ENCODE assay signal across 8 cellular contexts in the genomic region with DNA sequence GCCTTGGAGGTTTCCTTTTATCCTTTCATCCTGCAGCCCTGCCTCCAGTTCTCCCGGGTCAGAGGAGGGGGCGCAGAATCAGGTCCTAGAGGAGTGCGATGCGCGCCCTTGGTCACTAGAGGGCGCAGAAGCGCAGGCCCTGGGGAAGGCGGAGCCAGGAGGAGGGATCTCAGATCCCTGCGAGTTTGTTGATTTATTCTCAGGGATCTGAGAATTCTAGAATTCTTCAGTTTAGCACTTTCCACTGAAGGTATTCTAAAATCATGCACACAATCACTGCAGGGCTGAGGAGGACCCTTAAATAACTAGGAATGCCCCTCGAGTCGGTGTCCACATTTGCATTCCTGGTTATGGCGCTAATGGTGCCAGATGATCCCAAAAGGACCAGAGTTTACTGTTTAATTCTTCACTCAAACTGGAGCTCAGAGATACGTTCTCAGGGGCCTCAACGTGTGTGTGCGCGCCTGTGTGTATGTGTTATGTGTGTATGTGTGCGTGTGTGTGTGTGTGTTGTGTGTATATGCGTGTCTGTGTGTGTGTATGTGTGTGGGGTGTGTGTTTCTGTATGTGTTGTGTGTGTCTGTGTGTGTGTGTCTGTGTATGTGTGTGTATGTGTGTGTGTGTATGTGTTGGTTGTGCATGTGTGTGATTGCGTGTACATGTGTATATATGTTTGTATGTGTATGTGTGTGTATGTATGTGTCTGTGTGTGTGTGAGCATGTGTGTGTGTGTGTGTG. TPM values are rescaled to one million over a fixed set of nuclear protein-coding genes. Genes with fewer than 3 reads are reported as not detected.
DNase-seq lines count a peak whose midpoint lies in the region; ATAC-seq and TF ChIP-seq lines count a peak whose summit lies in the region.

No MANE protein-coding gene starts in this region.

- intact Hi-C loops in PC-9 (cut with micrococcal nuclease; ENCODE audit: unreplicated experiment) = no loop called here
- intact Hi-C loops in tibial artery (cut with DNase I; ENCODE audit: low total_unique reads) = no loop called here

- H3K4me2 ChIP-seq in PC-9 = peak overlapping the region; percentile 72
- H3K4me2 ChIP-seq in osteoblast (ENCODE audit: insufficient read depth, low read length) = peak overlapping the region; percentile 69

- TF ChIP-seq CTCF in PC-9 (conservative IDR thresholded peaks at IDR 0.05) (peak; percentile 91), fibroblast of villous mesenchyme (IDR thresholded peaks at IDR 0.05; ENCODE audit: insufficient read depth, low read depth, low read length) (peak; percentile 99), osteoblast (IDR thresholded peaks at IDR 0.05; ENCODE audit: extremely low read depth, low read depth, low read length) (peak; percentile 98), tibial artery (IDR thresholded peaks at IDR 0.05) (peak; percentile 71 to 98)

- H3K27me3 ChIP-seq in PC-9 (ENCODE audit: insufficient read depth, low read depth) (peaks cover 19% of the 10 kb centered on the region), osteoblast (ENCODE audit: insufficient read depth, low read length) (no peaks in the 10 kb centered on the region), tibial artery (peaks cover 0 to 3% of the 10 kb centered on the region in 2 donors)

- no peaks in the 10 kb centered on the region for H4K20me1 ChIP-seq in PC-9 (ENCODE audit: insufficient read depth)
- H4K20me1 ChIP-seq in osteoblast (ENCODE audit: insufficient read depth, low read length) = no peaks in the 10 kb centered on the region

- no TSS peak for BruUV-seq in PC-9 (replicated peaks; lab: Mats Ljungman, UMichigan)

- H3K4me1 ChIP-seq in PC-9 (replicated peaks; ENCODE audit: insufficient read depth) (no peaks in the 10 kb centered on the region), osteoblast (ENCODE audit: insufficient read depth, low read length) (no peaks in the 10 kb centered on the region), tibial artery (peaks cover 0 to 7% (median 3%) of the 10 kb centered on the region in 4 donors)

- H2AFZ ChIP-seq in PC-9 = peak overlapping the region; percentile 30; the same call in 1 of the 2 replicates
- peak overlapping the region; percentile 78 for H2AFZ ChIP-seq in osteoblast (ENCODE audit: low read length)

- no peaks in the 10 kb centered on the region for H3K9me2 ChIP-seq in PC-9 (ENCODE audit: insufficient read depth)

- DNase-seq in COLO668 (lab: John Stamatoyannopoulos, UW; ENCODE audit: unreplicated experiment) (peak; percentile 35), PC-9 (peak in 1 of 2 experiments; percentile 75), fibroblast of villous mesenchyme (ENCODE audit: low read depth) (peak; percentile 58), osteoblast (ENCODE audit: insufficient read length, low spot score, missing footprints) (peak; percentile 91), tibial artery (peak in 1 of 2 donors; percentile 47)
- DNase-seq in activated T-helper 1 cell treated with anti-CD3 and anti-CD28 coated beads, Interleukin-2, amount 50 U/mL, for 16 hours (ENCODE audit: low read depth in 1 of 2, low spot score in 1 of 2) = peak; percentile 24 to 41

- H3K4me3 ChIP-seq in PC-9 (peak overlapping the region; percentile 37; the same call in 1 of the 2 replicates), fibroblast of villous mesenchyme (ENCODE audit: low read depth, low read length) (peak overlapping the region; percentile 50), osteoblast (ENCODE audit: insufficient read depth, low read length) (peak overlapping the region; percentile 24), tibial artery (peak overlapping the region in 1 of 2 donors; percentile 35)

- H3K79me2 ChIP-seq in PC-9 (ENCODE audit: low read depth) = no peaks in the 10 kb centered on the region
- no peaks in the 10 kb centered on the region for H3K79me2 ChIP-seq in osteoblast (ENCODE audit: insufficient read depth, low read length)

- POLR2A ChIA-PET in PC-9 (lab: Charles Lee; ENCODE audit: unreplicated experiment) = interaction anchor here (0.6 kb wide), 1 partner anchor 753 kb away, joined by 8 read pairs; no protein-coding TSS in a partner anchor

- H3K36me3 ChIP-seq in PC-9 (ENCODE audit: low read depth) (no peaks in the 10 kb centered on the region), osteoblast (ENCODE audit: insufficient read depth, low read length) (no peaks in the 10 kb centered on the region), tibial artery (no peaks in the 10 kb centered on the region)

- peak; percentile 85 for ATAC-seq in GM19397 (IDR thresholded peaks at IDR 0.05; ENCODE audit: unreplicated experiment)
- peak; percentile 65 for ATAC-seq in HG03469 (IDR thresholded peaks at IDR 0.05; ENCODE audit: unreplicated experiment)

- H3F3A ChIP-seq in PC-9 (ENCODE audit: insufficient read depth, low read depth) = no peaks in the 10 kb centered on the region

- H3K27ac ChIP-seq in PC-9 (no peak overlapping the region), osteoblast (ENCODE audit: low read depth, low read length) (no peak overlapping the region), tibial artery (no peak overlapping the region)

- CTCF ChIA-PET in PC-9 (lab: Charles Lee) = no interaction called here

- no peaks in the 10 kb centered on the region for H3K9me3 ChIP-seq in PC-9 (ENCODE audit: insufficient read depth, low read depth)
- H3K9me3 ChIP-seq in osteoblast (ENCODE audit: low read depth, low read length) = no peaks in the 10 kb centered on the region
- H3K9me3 ChIP-seq in tibial artery = no peaks in the 10 kb centered on the region

RNA-seq across cellular contexts. Expression of a gene that starts 6.9 kb away (rescaled TPM):
- total RNA-seq in PC-9 (2021) (58.4 and 62.7 TPM in 2 replicates), fibroblast of villous mesenchyme (51.5 and 63.9 TPM in 2 replicates), osteoblast (41.6 and 43.9 TPM in 2 replicates)
